Comparison of ENCODE assay signal across 16 cellular contexts in genomic region chr2:172998547-172998946, GRCh38.
"Had no signal": no experiment of that assay in that cellular context is flagged by ENCODE, and none has a peak within 500 bp of the region (broad histone marks: within the 10 kb centered on the region; RNA-seq: fewer than 3 reads in every experiment).

No MANE protein-coding gene starts in this region.

- H3K27ac ChIP-seq: body of pancreas, hepatocyte, pancreas, stomach, testis had no signal

- H2AFZ ChIP-seq: hepatocyte had no signal

- DNase-seq: activated CD4-positive, CD25-positive, alpha-beta regulatory T cell treated with anti-CD3 and anti-CD28 coated beads, Interleukin-2, amount 50 U/mL, for 72 hours; activated T-cell treated with anti-CD3 and anti-CD28 coated beads, Interleukin-2, amount 50 U/mL, for 1 hour; amniotic stem cell; body of pancreas; cerebellar nuclear complex; effector memory CD8-positive, alpha-beta T cell; naive B cell; pancreas; stimulated activated CD4-positive, alpha-beta T cell treated with anti-CD3 and anti-CD28 coated beads, Interleukin-12 subunit alpha, Interleukin-12 subunit beta, amount 100 ng/mL, for 4 hours; stimulated activated CD4-positive, alpha-beta T cell treated with anti-CD3 and anti-CD28 coated beads, Interleukin-2, amount 100 ng/mL, for 24 hours; stomach; testis had no signal

- H3K9me3 ChIP-seq: body of pancreas, pancreas, stomach, testis had no signal

- H3K79me2 ChIP-seq: hepatocyte had no signal

- H3K4me3 ChIP-seq: body of pancreas, hepatocyte, pancreas, stomach, testis had no signal

- H3K36me3 Mint-ChIP-seq: naive B cell had no signal

- H3K27ac Mint-ChIP-seq: activated naive CD4-positive, alpha-beta T cell treated with anti-CD3 and anti-CD28 coated beads, Interleukin-2, amount 50 U/mL, for 24 hours; effector memory CD8-positive, alpha-beta T cell; naive B cell; T-helper 2 cell treated with Interferon-gamma antibody and Interleukin-4, amounts not matched to agents 5 μg/mL and 100 μg/mL, for 36 hours had no signal

- H3K9me3 Mint-ChIP-seq: activated naive CD4-positive, alpha-beta T cell treated with anti-CD3 and anti-CD28 coated beads, Interleukin-2, amount 50 U/mL, for 24 hours; effector memory CD8-positive, alpha-beta T cell; naive B cell; T-helper 2 cell treated with Interferon-gamma antibody and Interleukin-4, amounts not matched to agents 5 μg/mL and 100 μg/mL, for 36 hours had no signal

- H3K36me3 ChIP-seq: pancreas, stomach had no signal

- H3K27me3 ChIP-seq: body of pancreas, hepatocyte, pancreas, stomach, testis had no signal

- ATAC-seq: body of pancreas; effector memory CD8-positive, alpha-beta T cell; left lobe of liver had no signal

- H3K4me2 ChIP-seq: hepatocyte had no signal
